ENCODE assay signal across 19 cellular contexts in genomic region chr5:68237715-68238114, GRCh38. TPM values are rescaled to one million over a fixed set of nuclear protein-coding genes. Genes with fewer than 3 reads are reported as not detected.
A peak's percentile ranks its signal among the peaks of the same experiment; 100 is the strongest.
DNase-seq lines count a peak whose midpoint lies in the region; ATAC-seq, FAIRE-seq and TF ChIP-seq lines count a peak whose summit lies in the region.
"Had no signal": no experiment of that assay in that cellular context is flagged by ENCODE, and none has a peak within 500 bp of the region (broad histone marks: within the 10 kb centered on the region; RNA-seq: fewer than 3 reads in every experiment).

No MANE protein-coding gene starts in this region.

- H3K27me3 ChIP-seq in right cardiac atrium (ENCODE audit: control insufficient read depth, insufficient read depth) = no peaks in the 10 kb centered on the region
- no peaks in the 10 kb centered on the region for H3K27me3 ChIP-seq in muscle layer of duodenum (ENCODE audit: low read depth, low read length)
- H3K27me3 ChIP-seq in uterus = no peaks in the 10 kb centered on the region
- H3K27me3 ChIP-seq in effector memory CD4-positive, alpha-beta T cell (replicated peaks; ENCODE audit: control insufficient read depth, insufficient read depth, low read length, poor library complexity, severe bottlenecking) = no peaks in the 10 kb centered on the region
- H3K27me3 ChIP-seq: cardiac muscle cell had no signal

- H3K9me3 Mint-ChIP-seq in activated naive CD8-positive, alpha-beta T cell treated with anti-CD3 and anti-CD28 coated beads, Interleukin-2, amount 50 U/mL, for 24 hours = no peaks in the 10 kb centered on the region
- H3K9me3 Mint-ChIP-seq: H9 had no signal

- ATAC-seq in right cardiac atrium = no peak
- ATAC-seq in Right ventricle myocardium superior (ENCODE audit: poor library complexity) = no peak
- no peak for ATAC-seq in activated naive CD8-positive, alpha-beta T cell treated with anti-CD3 and anti-CD28 coated beads, Interleukin-2, amount 50 U/mL, for 24 hours

- peaks cover 24% of the 10 kb centered on the region for H3K36me3 Mint-ChIP-seq in activated naive CD8-positive, alpha-beta T cell treated with anti-CD3 and anti-CD28 coated beads, Interleukin-2, amount 50 U/mL, for 24 hours (ENCODE audit: low read depth)

- peaks cover 80% of the 10 kb centered on the region for H3K4me1 Mint-ChIP-seq in activated naive CD8-positive, alpha-beta T cell treated with anti-CD3 and anti-CD28 coated beads, Interleukin-2, amount 50 U/mL, for 24 hours

- H3K27ac ChIP-seq in right cardiac atrium (ENCODE audit: low read length) (peak overlapping the region; percentile 19), muscle layer of duodenum (ENCODE audit: low read length) (peak overlapping the region; percentile 1), uterus (peak overlapping the region; percentile 68 to 72)
- H3K27ac ChIP-seq in effector memory CD4-positive, alpha-beta T cell (ENCODE audit: insufficient read depth, low read length, poor library complexity, severe bottlenecking) = no peak overlapping the region
- H3K27ac ChIP-seq: cardiac muscle cell, epithelial cell of prostate, KMS-11, SK-N-MC had no signal

- FAIRE-seq in GM19239 (lab: Jason Lieb, UNC) = no peak

- DNase-seq in right cardiac atrium = no peak
- no peak for DNase-seq in Right ventricle myocardium superior
- DNase-seq in activated naive CD8-positive, alpha-beta T cell treated with anti-CD3 and anti-CD28 coated beads, Interleukin-2, amount 50 U/mL, for 24 hours = no peak
- no peak for DNase-seq in uterus
- DNase-seq in NCI-H82 treated with DMSO at 0.1 percent for 48 hours (lab: John Stamatoyannopoulos, UW; ENCODE audit: unreplicated experiment) = no peak
- no peak for DNase-seq in effector memory CD4-positive, alpha-beta T cell
- DNase-seq in GM19239 (ENCODE audit: insufficient read length, low spot score) = no peak
- DNase-seq: activated naive CD4-positive, alpha-beta T cell treated with anti-CD3 and anti-CD28 coated beads, Interleukin-2, amount 50 U/mL, for 16 hours; DMS79 treated with DMSO at 0.1 percent for 48 hours; H9; kidney glomerular epithelial cell; NCI-H1436; NCI-H446; stimulated activated naive CD4-positive, alpha-beta T cell treated with Interleukin-2 at 50 U/mL for 16 hours had no signal

- intact Hi-C loops in right cardiac atrium (cut with DNase I) (no loop called here), Right ventricle myocardium superior (cut with DNase I) (no loop called here), uterus (cut with DNase I; ENCODE audit: low total_unique reads) (no loop called here)

- H3K27me3 Mint-ChIP-seq in activated naive CD8-positive, alpha-beta T cell treated with anti-CD3 and anti-CD28 coated beads, Interleukin-2, amount 50 U/mL, for 24 hours = no peaks in the 10 kb centered on the region

- H3K4me3 ChIP-seq in right cardiac atrium (ENCODE audit: low read length) (no peak overlapping the region), muscle layer of duodenum (ENCODE audit: low read depth in 1 of 2, low read length in 2 of 2) (no peak overlapping the region), uterus (no peak overlapping the region)
- no peak overlapping the region for H3K4me3 ChIP-seq in effector memory CD4-positive, alpha-beta T cell (ENCODE audit: insufficient read depth, low read depth, low read length, poor library complexity, severe bottlenecking)
- H3K4me3 ChIP-seq: cardiac muscle cell, SK-N-MC had no signal

- H3K9me3 ChIP-seq in right cardiac atrium (ENCODE audit: control insufficient read depth, low read length) (no peaks in the 10 kb centered on the region), muscle layer of duodenum (ENCODE audit: control insufficient read depth in 1 of 2, low read length in 2 of 2) (no peaks in the 10 kb centered on the region), uterus (no peaks in the 10 kb centered on the region)
- H3K9me3 ChIP-seq in effector memory CD4-positive, alpha-beta T cell (ENCODE audit: control insufficient read depth, low read length) = no peaks in the 10 kb centered on the region

- no peak for TF ChIP-seq POLR2A in uterus (IDR thresholded peaks at IDR 0.05)

- no peak for TF ChIP-seq CTCF in uterus (IDR thresholded peaks at IDR 0.05)

- 53% methylated on average over 2 of the region's 2 CpGs for WGBS in right cardiac atrium

- H3K4me1 ChIP-seq in right cardiac atrium (ENCODE audit: control insufficient read depth, insufficient read depth, low read length) (peaks cover 16% of the 10 kb centered on the region), muscle layer of duodenum (ENCODE audit: control insufficient read depth in 1 of 2, insufficient read depth in 2 of 2, low read length in 2 of 2) (peaks cover 26 to 45% of the 10 kb centered on the region in 2 donors), uterus (peaks cover 4 to 12% of the 10 kb centered on the region in 2 donors)
- peaks cover 30% of the 10 kb centered on the region for H3K4me1 ChIP-seq in effector memory CD4-positive, alpha-beta T cell (ENCODE audit: control insufficient read depth, insufficient read depth, low read length, poor library complexity, severe bottlenecking)

- H3K36me3 ChIP-seq in muscle layer of duodenum (ENCODE audit: control insufficient read depth in 1 of 2, insufficient read depth in 2 of 2, low read length in 2 of 2) = no peaks in the 10 kb centered on the region
- no peaks in the 10 kb centered on the region for H3K36me3 ChIP-seq in uterus
- H3K36me3 ChIP-seq in effector memory CD4-positive, alpha-beta T cell (ENCODE audit: control insufficient read depth, insufficient read depth, low read length) = no peaks in the 10 kb centered on the region
- H3K36me3 ChIP-seq: cardiac muscle cell had no signal

- H3K4me3 Mint-ChIP-seq in activated naive CD8-positive, alpha-beta T cell treated with anti-CD3 and anti-CD28 coated beads, Interleukin-2, amount 50 U/mL, for 24 hours = no peak overlapping the region
- H3K4me3 Mint-ChIP-seq: H9 had no signal

- H3K27ac Mint-ChIP-seq in activated naive CD8-positive, alpha-beta T cell treated with anti-CD3 and anti-CD28 coated beads, Interleukin-2, amount 50 U/mL, for 24 hours = peak overlapping the region; percentile 63
- H3K27ac Mint-ChIP-seq: H9 had no signal

RNA-seq across cellular contexts. Expression of gene PIK3R1, which starts 22.2 kb away (rescaled TPM):
- 100 to 1,000 TPM in 3 of 4 donors, 10 to 100 TPM in 1; 64.9 to 170 (median 116) TPM for total RNA-seq in right cardiac atrium
- polyA plus RNA-seq in right cardiac atrium = 29.7 TPM
- 103 TPM for total RNA-seq in Right ventricle myocardium superior
- 100 to 1,000 TPM; 101 to 358 (median 190) TPM for total RNA-seq in uterus
